In the genomic region with DNA sequence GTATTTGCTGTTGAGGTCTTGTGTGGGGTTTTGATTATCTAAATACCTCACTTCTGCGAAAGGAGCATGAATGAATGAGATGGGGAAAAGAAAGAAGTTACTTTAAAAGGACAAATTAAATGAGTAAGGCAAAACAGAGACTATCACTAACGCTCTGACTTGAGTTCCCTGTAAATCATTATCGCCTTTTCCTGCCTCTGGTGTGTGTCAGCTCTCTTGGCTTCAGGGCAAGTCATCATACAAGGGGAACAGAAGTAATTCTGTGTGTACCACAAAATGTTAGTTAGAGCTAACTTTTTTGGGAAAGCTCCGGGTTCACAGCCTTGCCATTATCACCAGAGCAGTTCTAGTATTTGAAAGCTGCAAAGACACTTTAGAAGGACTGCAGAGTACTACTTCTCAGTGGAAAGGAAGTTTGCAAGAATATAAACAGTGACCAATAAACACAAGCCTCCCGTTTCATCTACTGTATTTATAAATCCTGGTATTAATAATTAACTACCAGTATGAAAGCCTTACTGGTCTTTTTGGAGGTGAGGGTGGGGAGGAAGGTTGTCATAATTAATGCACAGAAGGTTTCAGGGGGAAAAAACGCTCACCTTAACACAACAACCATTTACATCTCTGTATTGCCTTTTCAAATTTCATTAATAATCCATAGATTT, we compare ENCODE assay signal across 11 cellular contexts. TPM values are rescaled to one million over a fixed set of nuclear protein-coding genes. Genes with fewer than 3 reads are reported as not detected.
DNase-seq lines count a peak whose midpoint lies in the region; ATAC-seq and TF ChIP-seq lines count a peak whose summit lies in the region.
"Had no signal": no experiment of that assay in that cellular context is flagged by ENCODE, and none has a peak within 500 bp of the region (broad histone marks: within the 10 kb centered on the region; RNA-seq: fewer than 3 reads in every experiment).

No MANE protein-coding gene starts in this region.

- CTCF ChIA-PET in CD4-positive, alpha-beta T cell (lab: Charles Lee) = interaction anchor here (1.3 kb wide), 1 partner anchor 30 kb away, joined by 3 read pairs; no protein-coding TSS in a partner anchor
- CTCF ChIA-PET in HCT116 (lab: Charles Lee) = no interaction called here
- CTCF ChIA-PET in activated CD4-positive, alpha-beta memory T cell treated with anti-CD3 and anti-CD28 coated beads, Interleukin-2, amount 10 ng/mL, durations not matched to agents 7 days and 5 days (lab: Charles Lee) = interaction anchor here (2.9 kb wide), 1 partner anchor 42 kb away, joined by 21 read pairs; a partner anchor contains a TSS

- RAD21 ChIA-PET in HCT116 (lab: Charles Lee; ENCODE audit: low non-redundant PET in 1 of 2, low total read pairs in 2 of 2, uncharacterized antibody in 2 of 2, unreplicated experiment in 2 of 2) = no interaction called here

- no peak for TF ChIP-seq EP300 in stomach (IDR thresholded peaks at IDR 0.05)

- H3K27me3 Mint-ChIP-seq in CD4-positive, alpha-beta T cell = no peaks in the 10 kb centered on the region
- no peaks in the 10 kb centered on the region for H3K27me3 Mint-ChIP-seq in activated CD4-positive, alpha-beta memory T cell treated with anti-CD3 and anti-CD28 coated beads, Interleukin-2, amount 10 ng/mL, durations not matched to agents 7 days and 5 days

- no peaks in the 10 kb centered on the region for H3K9me3 Mint-ChIP-seq in CD4-positive, alpha-beta T cell
- no peaks in the 10 kb centered on the region for H3K9me3 Mint-ChIP-seq in activated CD4-positive, alpha-beta memory T cell treated with anti-CD3 and anti-CD28 coated beads, Interleukin-2, amount 10 ng/mL, durations not matched to agents 7 days and 5 days

- no peaks in the 10 kb centered on the region for H4K20me1 ChIP-seq in HCT116 (ENCODE audit: insufficient read depth)

- H3K4me3 Mint-ChIP-seq in CD4-positive, alpha-beta T cell = peak overlapping the region; percentile 96
- peak overlapping the region; percentile 12 for H3K4me3 Mint-ChIP-seq in activated CD4-positive, alpha-beta memory T cell treated with anti-CD3 and anti-CD28 coated beads, Interleukin-2, amount 10 ng/mL, durations not matched to agents 7 days and 5 days

- no peaks in the 10 kb centered on the region for H3K9me2 ChIP-seq in HCT116 (ENCODE audit: insufficient read depth)

- H3K4me3 ChIP-seq in HCT116 (replicated peaks in 1 of 2; ENCODE audit: low read depth in 1 of 2, low read length in 2 of 2) = peak overlapping the region in 1 of 2 experiments; percentile 82; a peak in 1 of 4 replicates
- peak overlapping the region; percentile 99 for H3K4me3 ChIP-seq in kidney epithelial cell (ENCODE audit: low read depth, low read length)
- no peak overlapping the region for H3K4me3 ChIP-seq in aorta (ENCODE audit: low read length in 2 of 2)
- H3K4me3 ChIP-seq in stomach = no peak overlapping the region
- no peak overlapping the region for H3K4me3 ChIP-seq in MG63

- peaks cover 0 to 7% of the 10 kb centered on the region in 2 experiments; a peak in 1 of 4 replicates for H3K36me3 ChIP-seq in HCT116 (ENCODE audit: control insufficient read depth in 1 of 2, insufficient read depth in 2 of 2, low read length in 2 of 2)
- H3K36me3 ChIP-seq in kidney epithelial cell (ENCODE audit: control insufficient read depth, insufficient read depth, low read length) = no peaks in the 10 kb centered on the region
- H3K36me3 ChIP-seq in aorta (ENCODE audit: control insufficient read depth in 1 of 2, insufficient read depth in 2 of 2, low read length in 1 of 2) = no peaks in the 10 kb centered on the region
- peaks cover 4 to 13% (median 11%) of the 10 kb centered on the region in 4 donors for H3K36me3 ChIP-seq in stomach
- no peaks in the 10 kb centered on the region for H3K36me3 ChIP-seq in MG63

- no peak overlapping the region for H3K27ac ChIP-seq in CD4-positive, alpha-beta T cell (ENCODE audit: low read depth, low read length)
- no peak overlapping the region for H3K27ac ChIP-seq in HCT116 (ENCODE audit: low read depth, low read length)
- no peak overlapping the region for H3K27ac ChIP-seq in aorta (ENCODE audit: low read depth in 1 of 2, low read length in 2 of 2)
- H3K27ac ChIP-seq in stomach = no peak overlapping the region

- no peak for ATAC-seq in CD4-positive, alpha-beta T cell (ENCODE audit: poor library complexity)
- ATAC-seq in HCT116 (no peak), aorta (ENCODE audit: low FRiP score) (no peak)

- peaks cover 39% of the 10 kb centered on the region for H3K4me1 Mint-ChIP-seq in CD4-positive, alpha-beta T cell (ENCODE audit: low read depth)
- H3K4me1 Mint-ChIP-seq in activated CD4-positive, alpha-beta memory T cell treated with anti-CD3 and anti-CD28 coated beads, Interleukin-2, amount 10 ng/mL, durations not matched to agents 7 days and 5 days = peaks cover 30% of the 10 kb centered on the region

- H3K9ac ChIP-seq in HCT116 (ENCODE audit: low read length) = no peak overlapping the region; the same call in 1 of the 2 replicates

- H3K27me3 ChIP-seq in CD4-positive, alpha-beta T cell (ENCODE audit: control insufficient read depth, insufficient read depth, low read length) = no peaks in the 10 kb centered on the region
- H3K27me3 ChIP-seq in HCT116 (ENCODE audit: insufficient read depth, low read length) (no peaks in the 10 kb centered on the region), kidney epithelial cell (ENCODE audit: control insufficient read depth, insufficient read depth, low read length) (no peaks in the 10 kb centered on the region), aorta (ENCODE audit: control insufficient read depth in 1 of 2, insufficient read depth in 2 of 2, low read length in 1 of 2) (no peaks in the 10 kb centered on the region), stomach (no peaks in the 10 kb centered on the region), MG63 (no peaks in the 10 kb centered on the region)

- BruUV-seq in HCT116 (replicated peaks; lab: Mats Ljungman, UMichigan) = no TSS peak

- peaks cover 34% of the 10 kb centered on the region for H3K79me2 ChIP-seq in HCT116 (ENCODE audit: insufficient read depth, low read length)

- H3K4me1 ChIP-seq in HCT116 (ENCODE audit: control insufficient read depth in 1 of 2, insufficient read depth in 2 of 2, low read length in 2 of 2) (peaks cover 13% of the 10 kb centered on the region in 2 experiments), aorta (ENCODE audit: control insufficient read depth in 1 of 2, insufficient read depth in 2 of 2, low read length in 2 of 2) (no peaks in the 10 kb centered on the region), stomach (peaks cover 6 to 28% (median 23%) of the 10 kb centered on the region in 4 donors)

- DNase-seq in CD4-positive, alpha-beta T cell = no peak
- DNase-seq in HCT116 (ENCODE audit: low read depth, low spot score) = no peak
- no peak for DNase-seq in activated CD4-positive, alpha-beta memory T cell treated with anti-CD3 and anti-CD28 coated beads, Interleukin-2, amount 10 ng/mL, durations not matched to agents 7 days and 5 days
- DNase-seq in kidney epithelial cell (ENCODE audit: low read depth) = peak; percentile 38
- no peak for DNase-seq in aorta
- DNase-seq in stomach = no peak
- DNase-seq in NCI-H1105 (lab: John Stamatoyannopoulos, UW) = no peak
- DNase-seq in MG63 = no peak
- DNase-seq: activated CD4-positive, alpha-beta T cell treated with anti-CD3 and anti-CD28 coated beads for 48 hours; effector CD8-positive, alpha-beta T cell; NCI-H446 treated with DMSO at 0.1 percent for 48 hours had no signal

- TF ChIP-seq POLR2A in HCT116 (IDR thresholded peaks at IDR 0.05; ENCODE audit: borderline replicate concordance, extremely low read depth, insufficient read depth, insufficient read length) (no peak), stomach (IDR thresholded peaks at IDR 0.05) (no peak)

- H3K4me2 ChIP-seq in HCT116 (ENCODE audit: low read length) = peak overlapping the region; percentile 77

- POLR2A ChIA-PET in CD4-positive, alpha-beta T cell (lab: Charles Lee) = interaction anchor here (1.7 to 5.9 kb wide), 5 partner anchors 10 to 896 kb away, joined by 4 to 130 read pairs (median 21); a partner anchor contains a TSS
- POLR2A ChIA-PET in HCT116 (lab: Charles Lee) = interaction anchor here (2.1 kb wide), 1 partner anchor 41 kb away, joined by 12 read pairs; a partner anchor contains a TSS
- POLR2A ChIA-PET in activated CD4-positive, alpha-beta memory T cell treated with anti-CD3 and anti-CD28 coated beads, Interleukin-2, amount 10 ng/mL, durations not matched to agents 7 days and 5 days (lab: Charles Lee) = interaction anchor here (3.2 to 5.2 kb wide), 2 partner anchors 32 to 42 kb away, joined by 37 to 89 read pairs; a partner anchor contains a TSS

- no peak for TF ChIP-seq CTCF in CD4-positive, alpha-beta T cell (IDR thresholded peaks at IDR 0.05)
- TF ChIP-seq CTCF in HCT116 (IDR thresholded peaks at IDR 0.05 in 2 of 3, conservative IDR thresholded peaks at IDR 0.05 in 1 of 3; ENCODE audit: borderline replicate concordance in 1 of 3, insufficient read depth in 1 of 3, low read depth in 2 of 3, low read length in 2 of 3) = no peak
- no peak for TF ChIP-seq CTCF in kidney epithelial cell (IDR thresholded peaks at IDR 0.05; ENCODE audit: insufficient read depth, low read length, poor library complexity, severe bottlenecking)
- no peak for TF ChIP-seq CTCF in stomach (IDR thresholded peaks at IDR 0.05)

- intact Hi-C loops in CD4-positive, alpha-beta T cell (cut with DNase I, micrococcal nuclease) = loop anchor here (2.0 to 5.0 kb wide), 6 partner anchors 31 to 498 kb away; a partner anchor contains a TSS
- intact Hi-C loops in HCT116 (cut with micrococcal nuclease) (loop anchor here (1.0 to 2.0 kb wide), 2 partner anchors 32 to 121 kb away; no protein-coding TSS in a partner anchor), aorta (cut with DNase I) (loop anchor here (5.0 kb wide), 1 partner anchor 42 kb away; a partner anchor contains a TSS), stomach (cut with DNase I; ENCODE audit: low total_unique reads) (loop anchor here (5.0 kb wide), 1 partner anchor 48 kb away; no protein-coding TSS in a partner anchor)

- H3K9me3 ChIP-seq in CD4-positive, alpha-beta T cell (ENCODE audit: control insufficient read depth, low read length) = no peaks in the 10 kb centered on the region
- H3K9me3 ChIP-seq in HCT116 (ENCODE audit: control insufficient read depth in 1 of 2, insufficient read depth in 1 of 2, low read depth in 1 of 2, low read length in 2 of 2) = no peaks in the 10 kb centered on the region
- H3K9me3 ChIP-seq in aorta (ENCODE audit: control insufficient read depth, low read length) = no peaks in the 10 kb centered on the region
- no peaks in the 10 kb centered on the region for H3K9me3 ChIP-seq in stomach
- H3K9me3 ChIP-seq in MG63 = no peaks in the 10 kb centered on the region

- WGBS in aorta, 2 donors = 46 to 52% methylated on average over 6 of the region's 6 CpGs
- 25 to 39% (median 29%) methylated on average over 6 of the region's 6 CpGs for WGBS in stomach, 5 donors

- no peak overlapping the region for H2AFZ ChIP-seq in HCT116 (ENCODE audit: low read depth, low read length, poor library complexity, severe bottlenecking)

- no peak for TF ChIP-seq RAD21 in HCT116 (IDR thresholded peaks at IDR 0.05; ENCODE audit: low read depth)

- H3K36me3 Mint-ChIP-seq in CD4-positive, alpha-beta T cell (ENCODE audit: low read depth) = peaks cover 23% of the 10 kb centered on the region
- H3K36me3 Mint-ChIP-seq in activated CD4-positive, alpha-beta memory T cell treated with anti-CD3 and anti-CD28 coated beads, Interleukin-2, amount 10 ng/mL, durations not matched to agents 7 days and 5 days (ENCODE audit: low read depth) = peaks cover 4% of the 10 kb centered on the region

- peak overlapping the region; percentile 96 for H3K27ac Mint-ChIP-seq in CD4-positive, alpha-beta T cell
- H3K27ac Mint-ChIP-seq in activated CD4-positive, alpha-beta memory T cell treated with anti-CD3 and anti-CD28 coated beads, Interleukin-2, amount 10 ng/mL, durations not matched to agents 7 days and 5 days = no peak overlapping the region

RNA-seq across cellular contexts. Expression of a gene that starts 1.2 kb away (rescaled TPM):
- total RNA-seq in CD4-positive, alpha-beta T cell = 1 to 10 TPM; 1.8 to 1.9 TPM
- 1.7 TPM for total RNA-seq in HCT116 (2021; ENCODE audit: unreplicated experiment)
- 1.1 and 1.4 TPM in 2 replicates for polyA plus RNA-seq in HCT116 (2012)
- 1 to 10 TPM; 1.4 to 1.5 TPM for total RNA-seq in activated CD4-positive, alpha-beta memory T cell treated with anti-CD3 and anti-CD28 coated beads, Interleukin-2, amount 10 ng/mL, durations not matched to agents 7 days and 5 days
- total RNA-seq in kidney epithelial cell = 1.4 and 2.9 TPM in 2 replicates
- total RNA-seq in aorta = 1 to 10 TPM; 2.3 to 2.5 TPM
- 1 to 10 TPM in 1 of 2 donors, under 1 TPM in 1; 0.75 to 3.6 TPM for polyA plus RNA-seq in aorta
- 10 to 100 TPM in 1 of 5 donors, 1 to 10 TPM in 3, not detected in 1; 1.4 to 24.6 (median 3.3) TPM for total RNA-seq in stomach
- polyA plus RNA-seq in stomach = 1 to 10 TPM in 1 of 3 donors, under 1 TPM in 2; 0.61 to 2.6 (median 0.93) TPM
- 0.10 and 0.40 TPM in 2 replicates for total RNA-seq in MG63 (2014; rRNA removed; shearing (Covaris generic); ENCODE audit: low replicate concordance)

RNA-seq across cellular contexts. Expression of a gene that starts 1.5 kb away (rescaled TPM):
- total RNA-seq in CD4-positive, alpha-beta T cell = 1 to 10 TPM; 7.9 to 8.8 TPM
- total RNA-seq in HCT116 (2021; ENCODE audit: unreplicated experiment) (11.4 TPM), kidney epithelial cell (12.3 and 13.7 TPM in 2 replicates), aorta (1 to 10 TPM; 7.3 to 8.2 TPM), stomach (10 to 100 TPM in 2 of 5 donors, 1 to 10 TPM in 2, not detected in 1; 5.4 to 24.3 (median 13.0) TPM)
- 3.6 and 5.9 TPM in 2 replicates for polyA plus RNA-seq in HCT116 (2012)
- total RNA-seq in activated CD4-positive, alpha-beta memory T cell treated with anti-CD3 and anti-CD28 coated beads, Interleukin-2, amount 10 ng/mL, durations not matched to agents 7 days and 5 days = 10 to 100 TPM in 1 of 2 experiments, 1 to 10 TPM in 1; 7.7 to 10.1 TPM
- polyA plus RNA-seq in aorta (10 to 100 TPM in 1 of 2 donors, 1 to 10 TPM in 1; 5.6 to 20.4 TPM), stomach (10 to 100 TPM in 1 of 3 donors, 1 to 10 TPM in 2; 6.9 to 12.8 (median 7.3) TPM)
- total RNA-seq in MG63 (2014; rRNA removed; shearing (Covaris generic); ENCODE audit: low replicate concordance) = 7.7 and 12.6 TPM in 2 replicates

RNA-seq across cellular contexts. Expression of a gene that starts 31.4 kb away (rescaled TPM):
- total RNA-seq in CD4-positive, alpha-beta T cell = 1 to 10 TPM; 1.6 to 2.1 TPM
- total RNA-seq in HCT116 (2021; ENCODE audit: unreplicated experiment) (10.3 TPM), kidney epithelial cell (17.3 and 25.7 TPM in 2 replicates), aorta (10 to 100 TPM; 13.6 to 17.7 TPM), stomach (10 to 100 TPM in 2 of 5 donors, 1 to 10 TPM in 2, under 1 TPM in 1; 0.58 to 20.7 (median 4.9) TPM)
- 5.3 and 7.9 TPM in 2 replicates for polyA plus RNA-seq in HCT116 (2012)
- 10 to 100 TPM; 18.0 to 20.4 TPM for total RNA-seq in activated CD4-positive, alpha-beta memory T cell treated with anti-CD3 and anti-CD28 coated beads, Interleukin-2, amount 10 ng/mL, durations not matched to agents 7 days and 5 days
- polyA plus RNA-seq in aorta (1 to 10 TPM; 8.4 to 9.2 TPM), stomach (1 to 10 TPM; 4.7 to 7.5 (median 5.2) TPM)
- 13.2 and 19.5 TPM in 2 replicates for total RNA-seq in MG63 (2014; rRNA removed; shearing (Covaris generic); ENCODE audit: low replicate concordance)

RNA-seq across cellular contexts. Expression of a gene that starts 42.1 kb away (rescaled TPM):
- 10 to 100 TPM; 29.2 to 32.8 TPM for total RNA-seq in CD4-positive, alpha-beta T cell
- total RNA-seq in HCT116 (2021; ENCODE audit: unreplicated experiment) (85.8 TPM), kidney epithelial cell (78.2 and 84.5 TPM in 2 replicates), aorta (10 to 100 TPM; 30.6 to 37.5 TPM), stomach (10 to 100 TPM in 4 of 5 donors, 1 to 10 TPM in 1; 5.3 to 74.9 (median 26.8) TPM)
- 76.0 and 84.7 TPM in 2 replicates for polyA plus RNA-seq in HCT116 (2012)
- 100 to 1,000 TPM in 1 of 2 experiments, 10 to 100 TPM in 1; 95.2 to 101 TPM for total RNA-seq in activated CD4-positive, alpha-beta memory T cell treated with anti-CD3 and anti-CD28 coated beads, Interleukin-2, amount 10 ng/mL, durations not matched to agents 7 days and 5 days
- polyA plus RNA-seq in aorta (10 to 100 TPM in 1 of 2 donors, 1 to 10 TPM in 1; 8.9 to 14.4 TPM), stomach (10 to 100 TPM in 2 of 3 donors, 1 to 10 TPM in 1; 9.5 to 29.0 (median 26.1) TPM)
- 24.2 and 27.1 TPM in 2 replicates for total RNA-seq in MG63 (2014; rRNA removed; shearing (Covaris generic); ENCODE audit: low replicate concordance)
